ENCODE assay signal across 14 cellular contexts in the genomic region with DNA sequence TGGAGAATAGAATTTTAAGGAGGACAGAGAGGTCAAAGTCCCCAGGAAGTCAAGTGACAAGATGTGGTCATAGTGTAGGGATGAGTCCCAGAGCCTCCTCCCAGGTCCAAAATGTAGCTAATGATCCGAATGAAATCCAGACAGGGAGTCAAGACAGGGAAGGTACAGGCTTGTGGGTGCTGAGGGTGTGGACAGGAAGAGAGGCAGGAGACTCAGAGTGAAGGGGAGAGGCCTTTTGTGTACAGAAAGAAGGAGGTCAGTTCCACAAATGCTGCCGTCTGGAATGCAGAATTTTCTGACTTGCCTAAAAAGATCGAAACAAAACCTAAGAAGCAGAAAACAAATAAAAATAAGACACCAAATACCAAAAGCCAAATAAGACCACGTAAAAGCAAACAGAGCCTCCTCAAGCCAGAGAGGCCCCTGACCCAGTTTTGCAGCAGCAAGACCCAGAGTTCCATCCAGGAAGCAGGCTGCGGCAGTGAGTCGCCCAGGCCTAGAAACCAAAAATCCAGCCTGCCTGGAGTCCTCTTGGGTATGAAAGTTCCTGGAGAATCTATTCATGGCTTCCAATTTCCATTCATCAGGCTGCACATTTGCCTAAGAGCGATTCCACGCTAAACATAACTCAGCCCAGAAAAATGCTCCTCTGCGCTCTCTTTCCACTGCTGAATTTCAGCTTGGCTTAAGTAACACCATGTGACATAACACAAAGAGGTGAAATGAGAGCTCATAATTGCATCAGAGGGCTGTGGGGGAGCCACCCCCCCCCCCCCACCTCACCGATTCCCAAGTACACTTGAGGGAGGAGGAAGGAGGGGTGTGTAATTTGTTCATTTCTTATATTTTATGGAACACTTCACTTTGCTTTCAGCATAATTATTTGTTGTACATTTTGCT.
DNase-seq lines count a peak whose midpoint lies in the region; ATAC-seq, FAIRE-seq and TF ChIP-seq lines count a peak whose summit lies in the region.
"Had no signal": no experiment of that assay in that cellular context is flagged by ENCODE, and none has a peak within 500 bp of the region (broad histone marks: within the 10 kb centered on the region; RNA-seq: fewer than 3 reads in every experiment).

No MANE protein-coding gene starts in this region.

- no peak for TF ChIP-seq CTCF in A549 (IDR thresholded peaks at IDR 0.05)
- no peak for TF ChIP-seq CTCF in tibial artery (IDR thresholded peaks at IDR 0.05)

- POLR2A ChIA-PET in A549 (lab: Yijun Ruan, JAX), result no interaction called here

- H4K20me1 ChIP-seq in GM23248 (ENCODE audit: insufficient read depth), result no peaks in the 10 kb centered on the region

- peaks cover 19% of the 10 kb centered on the region for H3K4me1 ChIP-seq in A549
- H3K4me1 ChIP-seq in GM23248 (ENCODE audit: insufficient read depth), result peaks cover 47% of the 10 kb centered on the region
- H3K4me1 ChIP-seq in tibial artery, result no peaks in the 10 kb centered on the region
- H3K4me1 ChIP-seq: Peyer's patch had no signal

- H3K4me3 ChIP-seq in A549, result no peak overlapping the region
- no peak overlapping the region for H3K4me3 ChIP-seq in GM23248
- no peak overlapping the region for H3K4me3 ChIP-seq in tibial artery
- H3K4me3 ChIP-seq: cardiac muscle cell, Peyer's patch had no signal

- CTCF ChIA-PET in A549 (lab: Yijun Ruan, JAX), result interaction anchor here (0.7 kb wide), 1 partner anchor 158 kb away, joined by 3 read pairs; no protein-coding TSS in a partner anchor

- FAIRE-seq in A549 (lab: Jason Lieb, UNC), result no peak
- FAIRE-seq: GM12892, TTC549 had no signal

- no peak for TF ChIP-seq POLR2A in A549 (IDR thresholded peaks at IDR 0.05; ENCODE audit: low read length)

- TF ChIP-seq RAD21 in A549 (conservative IDR thresholded peaks at IDR 0.05 in 1 of 2, IDR thresholded peaks at IDR 0.05 in 1 of 2), result no peak

- peaks cover 5% of the 10 kb centered on the region; the same call in 2 of the 3 replicates for H3K9me3 ChIP-seq in A549
- no peaks in the 10 kb centered on the region for H3K9me3 ChIP-seq in GM23248 (ENCODE audit: low read depth)
- no peaks in the 10 kb centered on the region for H3K9me3 ChIP-seq in tibial artery
- H3K9me3 ChIP-seq: Peyer's patch had no signal

- TF ChIP-seq EP300 in A549 (IDR thresholded peaks at IDR 0.05), result no peak

- WGBS in A549 (ENCODE audit: missing lambda C conversion rate), result 60% methylated on average over 10 of the region's 10 CpGs
- WGBS in GM23248 (ENCODE audit: low coverage in 1 of 2, low lambda C conversion rate in 2 of 2, missing lambda C conversion rate in 2 of 2), 2 experiments, result 52 to 60% methylated on average over 10 of the region's 10 CpGs

- peak overlapping the region; percentile 62 for H3K9ac ChIP-seq in GM23248

- ATAC-seq in A549, result no peak
- ATAC-seq in HG03095 (IDR thresholded peaks at IDR 0.05; ENCODE audit: unreplicated experiment), result no peak
- ATAC-seq in HG03571 (IDR thresholded peaks at IDR 0.05; ENCODE audit: unreplicated experiment), result no peak

- H3K79me2 ChIP-seq in GM23248 (ENCODE audit: insufficient read depth), result peaks cover 93% of the 10 kb centered on the region

- peak overlapping the region; percentile 22 for H2AFZ ChIP-seq in GM23248

- H3K4me2 ChIP-seq in A549, result peak overlapping the region; percentile 36; the same call in 2 of the 3 replicates
- peak overlapping the region; percentile 29 for H3K4me2 ChIP-seq in GM23248 (ENCODE audit: unreplicated experiment)

- H3K9me2 ChIP-seq in GM23248 (ENCODE audit: insufficient read depth), result no peaks in the 10 kb centered on the region

- DNase-seq in A549 (ENCODE audit: low read depth in 1 of 2, low spot score in 1 of 2) (no peak), GM23248 (peak; percentile 86), astrocyte of the hippocampus (ENCODE audit: low read depth, low spot score) (peak; percentile 78), left kidney (ENCODE audit: low read depth, low spot score) (peak; percentile 25), tibial artery (no peak), DMS114 treated with DMSO at 0.1 percent for 48 hours (lab: John Stamatoyannopoulos, UW; ENCODE audit: unreplicated experiment) (no peak)
- DNase-seq: Peyer's patch; stimulated activated CD4-positive, alpha-beta T cell treated with anti-CD3 and anti-CD28 coated beads, Interleukin-12 subunit alpha, Interleukin-12 subunit beta, amount 100 ng/mL, for 4 hours had no signal

- H3K27ac ChIP-seq in A549 (peak overlapping the region; percentile 52 to 75), GM23248 (peak overlapping the region; percentile 90), tibial artery (no peak overlapping the region)
- H3K27ac ChIP-seq: C4-2B, cardiac muscle cell, Peyer's patch had no signal

- intact Hi-C loops in tibial artery (cut with DNase I; ENCODE audit: low total_unique reads), result no loop called here

- in situ Hi-C loops in GM23248 (cut with MboI), result no loop called here

- H3F3A ChIP-seq in GM23248 (ENCODE audit: insufficient read depth), result peaks cover 10% of the 10 kb centered on the region; the same call in 1 of the 2 replicates

- no peaks in the 10 kb centered on the region for H3K27me3 ChIP-seq in GM23248 (replicated peaks; ENCODE audit: insufficient read depth)
- H3K27me3 ChIP-seq in tibial artery, result peaks cover 0 to 3% of the 10 kb centered on the region in 2 donors
- H3K27me3 ChIP-seq: Peyer's patch had no signal

- H3K36me3 ChIP-seq in GM23248 (ENCODE audit: low read depth) (no peaks in the 10 kb centered on the region), tibial artery (no peaks in the 10 kb centered on the region)
- H3K36me3 ChIP-seq: cardiac muscle cell, Peyer's patch had no signal

TF ChIP-seq in A549, 52 proteins besides CTCF, POLR2A, EP300 and RAD21:
- TF ChIP-seq PHF8 (IDR thresholded peaks at IDR 0.05; ENCODE audit: borderline replicate concordance, low read depth) (no peak), MAFK (IDR thresholded peaks at IDR 0.05; ENCODE audit: partially characterized antibody) (no peak), KDM5A (IDR thresholded peaks at IDR 0.05) (no peak), ZSCAN20 (CRISPR knock-in tag; IDR thresholded peaks at IDR 0.05) (no peak), PBX3 (IDR thresholded peaks at IDR 0.05) (no peak), ZFP36 (IDR thresholded peaks at IDR 0.05; ENCODE audit: borderline replicate concordance, partially characterized antibody) (no peak), POLR2AphosphoS2 (conservative IDR thresholded peaks at IDR 0.05; ENCODE audit: low read length) (no peak), BCL3 (IDR thresholded peaks at IDR 0.05) (no peak), HMGXB4 (CRISPR knock-in tag; IDR thresholded peaks at IDR 0.05; ENCODE audit: borderline replicate concordance) (no peak), EHF (CRISPR knock-in tag; IDR thresholded peaks at IDR 0.05) (no peak), ZC3H11A (IDR thresholded peaks at IDR 0.05) (no peak), KDM1A (IDR thresholded peaks at IDR 0.05; ENCODE audit: low read depth) (no peak), HOXB13 (CRISPR knock-in tag; IDR thresholded peaks at IDR 0.05; ENCODE audit: low read depth) (no peak), CEBPB (IDR thresholded peaks at IDR 0.05) (no peak), RARB (CRISPR knock-in tag; IDR thresholded peaks at IDR 0.05) (no peak), EHMT2 (IDR thresholded peaks at IDR 0.05; ENCODE audit: low read depth) (no peak), SMC3 (IDR thresholded peaks at IDR 0.05) (no peak), HDAC2 (IDR thresholded peaks at IDR 0.05) (no peak), CBX2 (IDR thresholded peaks at IDR 0.05; ENCODE audit: borderline replicate concordance, low read depth) (no peak)
- TF ChIP-seq, protein P1, sequence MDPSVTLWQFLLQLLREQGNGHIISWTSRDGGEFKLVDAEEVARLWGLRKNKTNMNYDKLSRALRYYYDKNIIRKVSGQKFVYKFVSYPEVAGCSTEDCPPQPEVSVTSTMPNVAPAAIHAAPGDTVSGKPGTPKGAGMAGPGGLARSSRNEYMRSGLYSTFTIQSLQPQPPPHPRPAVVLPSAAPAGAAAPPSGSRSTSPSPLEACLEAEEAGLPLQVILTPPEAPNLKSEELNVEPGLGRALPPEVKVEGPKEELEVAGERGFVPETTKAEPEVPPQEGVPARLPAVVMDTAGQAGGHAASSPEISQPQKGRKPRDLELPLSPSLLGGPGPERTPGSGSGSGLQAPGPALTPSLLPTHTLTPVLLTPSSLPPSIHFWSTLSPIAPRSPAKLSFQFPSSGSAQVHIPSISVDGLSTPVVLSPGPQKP (IDR thresholded peaks at IDR 0.05; ENCODE audit: low read depth, low read length), result no peak

Comparison
In these comparisons a context has a peak if more than half of its experiments do, and no peak if none do; other contexts are left out.
1. DNase-seq: peak in GM23248 (single experiment), astrocyte of the hippocampus (single experiment) and left kidney (single experiment); none in A549 (0 of 2), tibial artery (0 of 2) and DMS114 treated with DMSO at 0.1 percent for 48 hours (single experiment).
2. H3K27ac ChIP-seq: peak in A549 (2 of 2) and GM23248 (single experiment); none in tibial artery (0 of 2).